ENCODE assay signal across 9 cellular contexts in genomic region chr21:39020751-39021474, GRCh38.
DNase-seq lines count a peak whose midpoint lies in the region; ATAC-seq and TF ChIP-seq lines count a peak whose summit lies in the region.
"Had no signal": no experiment of that assay in that cellular context is flagged by ENCODE, and none has a peak within 500 bp of the region (broad histone marks: within the 10 kb centered on the region; RNA-seq: fewer than 3 reads in every experiment).

No MANE protein-coding gene starts in this region.

- no peak for TF ChIP-seq CTCF in foreskin keratinocyte (conservative IDR thresholded peaks at IDR 0.05)

- peaks cover 17% of the 10 kb centered on the region for H3K4me1 ChIP-seq in foreskin keratinocyte

- H3K27ac ChIP-seq in foreskin keratinocyte = peak overlapping the region; percentile 75

- H3K27me3 ChIP-seq in foreskin keratinocyte = no peaks in the 10 kb centered on the region

- DNase-seq in GM03348 (ENCODE audit: low spot score) (peak; percentile 67), SW480 (ENCODE audit: low spot score) (peak; percentile 33), foreskin keratinocyte (peak; percentile 80 to 89), sciatic nerve (ENCODE audit: low spot score) (no peak), iPS-NIHi11 (ENCODE audit: low spot score) (no peak), DMS79 treated with DMSO at 0.1 percent for 48 hours (lab: John Stamatoyannopoulos, UW) (no peak), midbrain (lab: John Stamatoyannopoulos, UW) (no peak)
- DNase-seq in activated naive CD4-positive, alpha-beta T cell treated with Interleukin-2 at 50 U/mL for 16 hours = no peak
- DNase-seq: NCI-H2081 treated with DMSO at 0.1 percent for 48 hours had no signal

- intact Hi-C loops in sciatic nerve (cut with DNase I) = no loop called here

- ATAC-seq in foreskin keratinocyte = peak; percentile 88
- peak; percentile 27 for ATAC-seq in sciatic nerve

Comparison
In these comparisons a context has a peak if more than half of its experiments do, and no peak if none do; other contexts are left out.
1. DNase-seq: peak in GM03348 (single experiment), SW480 (single experiment) and foreskin keratinocyte (2 of 2); none in sciatic nerve (single experiment), iPS-NIHi11 (single experiment), activated naive CD4-positive, alpha-beta T cell treated with Interleukin-2 at 50 U/mL for 16 hours (single experiment), DMS79 treated with DMSO at 0.1 percent for 48 hours (single experiment) and midbrain (single experiment).